29 cellular contexts compared by ENCODE assay signal in genomic region chr6:133680994-133681393, GRCh38.
A peak's percentile ranks its signal among the peaks of the same experiment; 100 is the strongest.
DNase-seq lines count a peak whose midpoint lies in the region; ATAC-seq and TF ChIP-seq lines count a peak whose summit lies in the region.
"Had no signal": no experiment of that assay in that cellular context is flagged by ENCODE, and none has a peak within 500 bp of the region (broad histone marks: within the 10 kb centered on the region; RNA-seq: fewer than 3 reads in every experiment).

No MANE protein-coding gene starts in this region.

- H3K27ac ChIP-seq in GM23338 (ENCODE audit: low read depth) = peak overlapping the region; percentile 94
- H3K27ac ChIP-seq in iPS DF 6.9 (ENCODE audit: low read length) = peak overlapping the region; percentile 51
- H3K27ac ChIP-seq in neural progenitor cell = no peak overlapping the region
- H3K27ac ChIP-seq in breast epithelium = no peak overlapping the region
- H3K27ac ChIP-seq: 22Rv1, SJCRH30 had no signal

- in situ Hi-C loops in HAP-1 (cut with MboI; ENCODE audit: low sequenced_read_pairs) = no loop called here

- intact Hi-C loops in breast epithelium (cut with DNase I; ENCODE audit: low total_unique reads) = no loop called here

- peaks cover 5% of the 10 kb centered on the region; the same call in 1 of the 2 replicates for H3K9me2 ChIP-seq in GM23338 (ENCODE audit: insufficient read depth)

- peak overlapping the region; percentile 97 for H3K27ac Mint-ChIP-seq in GM23338
- no peak overlapping the region for H3K27ac Mint-ChIP-seq in neural progenitor cell
- H3K27ac Mint-ChIP-seq: B cell; CD14-positive monocyte; CD8-positive, alpha-beta memory T cell; HFFc6 had no signal

- H3K9me3 Mint-ChIP-seq in GM23338 (no peaks in the 10 kb centered on the region; the same call in 2 of the 3 replicates), neural progenitor cell (no peaks in the 10 kb centered on the region)
- H3K9me3 Mint-ChIP-seq: CD8-positive, alpha-beta memory T cell; HFFc6 had no signal

- DNase-seq in GM23338 (ENCODE audit: low spot score) = no peak
- no peak for DNase-seq in NT2/D1 (ENCODE audit: low read depth, low spot score)
- no peak for DNase-seq in iPS DF 6.9 (ENCODE audit: low read depth, low spot score)
- DNase-seq in neural progenitor cell (ENCODE audit: low spot score) = no peak
- DNase-seq in HAP-1 (ENCODE audit: low spot score in 2 of 2) = no peak
- DNase-seq in breast epithelium (ENCODE audit: low spot score in 2 of 2) = no peak
- DNase-seq: CD8-positive, alpha-beta memory T cell; DMS 273 treated with DMSO at 0.1 percent for 48 hours; DMS79; EL; GDM1; H7; HFFc6; KBM-7; NCI-H1105 treated with DMSO at 0.1 percent for 48 hours; NCI-H146; NCI-H1930; NCI-H2107; NCI-H748 treated with DMSO at 0.1 percent for 48 hours; PC-3; SJCRH30 had no signal

- TF ChIP-seq CTCF in GM23338 (conservative IDR thresholded peaks at IDR 0.05; ENCODE audit: low read depth in 2 of 2) (no peak), neural progenitor cell (IDR thresholded peaks at IDR 0.05) (no peak), breast epithelium (IDR thresholded peaks at IDR 0.05) (no peak)

- H3K4me2 ChIP-seq in GM23338 (peak overlapping the region; percentile 63), neural progenitor cell (no peak overlapping the region)

- H3K4me1 ChIP-seq in GM23338 (ENCODE audit: insufficient read depth) = peaks cover 44% of the 10 kb centered on the region
- H3K4me1 ChIP-seq in NT2/D1 (ENCODE audit: insufficient read depth, insufficient read length) = no peaks in the 10 kb centered on the region
- H3K4me1 ChIP-seq in iPS DF 6.9 (ENCODE audit: control insufficient read depth, insufficient read depth, low read length) = peaks cover 3% of the 10 kb centered on the region
- peaks cover 7% of the 10 kb centered on the region for H3K4me1 ChIP-seq in neural progenitor cell
- H3K4me1 ChIP-seq in HAP-1 = peaks cover 13% of the 10 kb centered on the region
- no peaks in the 10 kb centered on the region for H3K4me1 ChIP-seq in breast epithelium
- H3K4me1 ChIP-seq: SJCRH30 had no signal

- ATAC-seq in GM23338 = no peak
- ATAC-seq in GM18520 (IDR thresholded peaks at IDR 0.05; ENCODE audit: unreplicated experiment) = no peak
- ATAC-seq in HG03095 (IDR thresholded peaks at IDR 0.05; ENCODE audit: unreplicated experiment) = no peak
- ATAC-seq: GM12878, PC-3, Right ventricle myocardium inferior, SK-N-SH treated with all-trans-retinoic acid at 6 μM for 48 hours had no signal

- H2AFZ ChIP-seq in GM23338 (no peak overlapping the region), neural progenitor cell (replicated peaks) (peak overlapping the region; percentile 96)

- no peaks in the 10 kb centered on the region for H4K20me1 ChIP-seq in GM23338 (replicated peaks; ENCODE audit: insufficient read depth)
- H4K20me1 ChIP-seq in neural progenitor cell (ENCODE audit: low read depth) = no peaks in the 10 kb centered on the region

- WGBS in iPS DF 6.9 (ENCODE audit: insufficient coverage, insufficient read length) = no CpG with 5 or more reads among the region's 2 CpGs

- H3K36me3 Mint-ChIP-seq in GM23338 (ENCODE audit: low read depth) = peaks cover 2% of the 10 kb centered on the region; the same call in 1 of the 3 replicates
- H3K36me3 Mint-ChIP-seq in neural progenitor cell = no peaks in the 10 kb centered on the region
- H3K36me3 Mint-ChIP-seq: CD14-positive monocyte; CD8-positive, alpha-beta memory T cell had no signal

- H3K27me3 Mint-ChIP-seq in GM23338 (ENCODE audit: insufficient read depth, low read depth, poor library complexity) = peaks cover 5% of the 10 kb centered on the region
- no peaks in the 10 kb centered on the region for H3K27me3 Mint-ChIP-seq in neural progenitor cell (ENCODE audit: insufficient read depth, low read depth)
- H3K27me3 Mint-ChIP-seq: B cell; CD8-positive, alpha-beta memory T cell had no signal

- peak overlapping the region; percentile 55 for H3K4me3 Mint-ChIP-seq in GM23338
- H3K4me3 Mint-ChIP-seq in neural progenitor cell = no peak overlapping the region
- H3K4me3 Mint-ChIP-seq: B cell; CD14-positive monocyte; CD8-positive, alpha-beta memory T cell; HFFc6 had no signal

- H3K9me3 ChIP-seq in NT2/D1 (ENCODE audit: insufficient read depth, low read length) = no peaks in the 10 kb centered on the region
- H3K9me3 ChIP-seq in iPS DF 6.9 (ENCODE audit: control insufficient read depth, insufficient read depth, low read length) = no peaks in the 10 kb centered on the region
- H3K9me3 ChIP-seq in neural progenitor cell (ENCODE audit: low read depth) = no peaks in the 10 kb centered on the region
- H3K9me3 ChIP-seq in HAP-1 = no peaks in the 10 kb centered on the region
- H3K9me3 ChIP-seq in breast epithelium = no peaks in the 10 kb centered on the region
- H3K9me3 ChIP-seq: SJCRH30 had no signal

- no peaks in the 10 kb centered on the region; the same call in 1 of the 2 replicates for H3F3A ChIP-seq in GM23338 (replicated peaks; ENCODE audit: low read depth)
- H3F3A ChIP-seq in neural progenitor cell (ENCODE audit: low read depth) = no peaks in the 10 kb centered on the region

- H3K4me1 Mint-ChIP-seq in GM23338 (peaks cover 41% of the 10 kb centered on the region), neural progenitor cell (peaks cover 9% of the 10 kb centered on the region)
- H3K4me1 Mint-ChIP-seq: B cell; CD14-positive monocyte; CD8-positive, alpha-beta memory T cell had no signal

- H3K9ac ChIP-seq in NT2/D1 (ENCODE audit: insufficient read length, low read depth) (peak overlapping the region; percentile 56), neural progenitor cell (no peak overlapping the region)

- H3K36me3 ChIP-seq in GM23338 (ENCODE audit: insufficient read depth) (no peaks in the 10 kb centered on the region), NT2/D1 (ENCODE audit: insufficient read depth, insufficient read length, low read length) (no peaks in the 10 kb centered on the region), iPS DF 6.9 (ENCODE audit: control insufficient read depth, insufficient read depth, low read length) (no peaks in the 10 kb centered on the region), neural progenitor cell (no peaks in the 10 kb centered on the region), HAP-1 (replicated peaks) (no peaks in the 10 kb centered on the region), breast epithelium (no peaks in the 10 kb centered on the region)
- H3K36me3 ChIP-seq: SJCRH30 had no signal

- no peak for TF ChIP-seq POLR2A in breast epithelium (IDR thresholded peaks at IDR 0.05)

- no peaks in the 10 kb centered on the region for H3K27me3 ChIP-seq in GM23338 (ENCODE audit: insufficient read depth)
- H3K27me3 ChIP-seq in NT2/D1 (ENCODE audit: insufficient read depth, insufficient read length) = no peaks in the 10 kb centered on the region
- no peaks in the 10 kb centered on the region for H3K27me3 ChIP-seq in iPS DF 6.9 (ENCODE audit: control insufficient read depth, insufficient read depth, low read length)
- H3K27me3 ChIP-seq in neural progenitor cell = no peaks in the 10 kb centered on the region
- H3K27me3 ChIP-seq in HAP-1 (ENCODE audit: low read depth) = peaks cover 2% of the 10 kb centered on the region; the same call in 1 of the 2 replicates
- H3K27me3 ChIP-seq in breast epithelium = no peaks in the 10 kb centered on the region
- H3K27me3 ChIP-seq: SJCRH30 had no signal

- H3K79me2 ChIP-seq in GM23338 (replicated peaks; ENCODE audit: insufficient read depth) (peaks cover 3% of the 10 kb centered on the region; the same call in 1 of the 2 replicates), neural progenitor cell (ENCODE audit: low read depth) (no peaks in the 10 kb centered on the region)

- peak overlapping the region; percentile 33; the same call in 1 of the 2 replicates for H3K4me3 ChIP-seq in GM23338
- H3K4me3 ChIP-seq in NT2/D1 (ENCODE audit: insufficient read length, low read depth) = no peak overlapping the region
- H3K4me3 ChIP-seq in iPS DF 6.9 (ENCODE audit: low read length) = no peak overlapping the region
- H3K4me3 ChIP-seq in neural progenitor cell = no peak overlapping the region
- no peak overlapping the region for H3K4me3 ChIP-seq in HAP-1
- no peak overlapping the region for H3K4me3 ChIP-seq in breast epithelium
- H3K4me3 ChIP-seq: GM12878, SJCRH30 had no signal

TF ChIP-seq in GM23338, 12 proteins besides CTCF, POLR2A, EP300 and RAD21 (continues in another document):
- TF ChIP-seq STAT1 (IDR thresholded peaks at IDR 0.05; ENCODE audit: unreplicated experiment) (no peak), CREB1 (CRISPR knock-in tag; IDR thresholded peaks at IDR 0.05; ENCODE audit: low read depth) (no peak), REST (IDR thresholded peaks at IDR 0.05; ENCODE audit: unreplicated experiment) (no peak)

Comparison
In these comparisons a context has a peak if more than half of its experiments do, and no peak if none do; other contexts are left out.
1. H3K27ac ChIP-seq: peak in GM23338 (single experiment) and iPS DF 6.9 (single experiment); none in neural progenitor cell (single experiment) and breast epithelium (0 of 2).